Comparison of ENCODE assay signal across 26 cellular contexts in the genomic region with DNA sequence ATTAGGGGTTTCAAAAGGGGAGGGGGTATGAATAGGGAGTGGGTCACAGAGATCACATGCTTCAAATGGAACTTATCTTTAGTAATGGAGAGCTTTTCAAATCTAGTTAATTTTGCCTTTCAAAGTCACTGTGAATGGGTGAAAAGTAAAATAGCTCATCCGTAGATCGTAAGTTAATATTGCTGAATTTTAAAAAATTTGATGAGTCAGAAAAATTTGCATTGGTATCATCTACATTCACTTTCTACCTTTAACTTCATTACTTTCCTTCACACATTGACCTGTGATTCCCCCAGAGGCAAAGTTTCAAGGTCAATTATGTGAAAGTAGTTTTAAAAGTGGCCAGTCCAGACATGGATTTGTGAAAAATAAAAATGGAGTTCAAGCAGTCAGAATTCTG.
DNase-seq lines count a peak whose midpoint lies in the region; ATAC-seq, FAIRE-seq and TF ChIP-seq lines count a peak whose summit lies in the region.
"Had no signal": no experiment of that assay in that cellular context is flagged by ENCODE, and none has a peak within 500 bp of the region (broad histone marks: within the 10 kb centered on the region; RNA-seq: fewer than 3 reads in every experiment).

No MANE protein-coding gene starts in this region.

- 70% methylated on average over 2 of the region's 2 CpGs for WGBS in HepG2 (ENCODE audit: low lambda C conversion rate)
- 95% methylated on average over 2 of the region's 2 CpGs for WGBS in right lobe of liver (ENCODE audit: insufficient coverage, low coverage, low lambda C conversion rate, missing lambda C conversion rate)

- no peaks in the 10 kb centered on the region for H3K4me1 ChIP-seq in HepG2 (ENCODE audit: insufficient read depth, low read length)
- peaks cover 0 to 3% (median 0%) of the 10 kb centered on the region in 4 donors for H3K4me1 ChIP-seq in right lobe of liver
- H3K4me1 ChIP-seq in Karpas-422 (ENCODE audit: low read length), result no peaks in the 10 kb centered on the region
- H3K4me1 ChIP-seq: BE2C had no signal

- H3K27me3 Mint-ChIP-seq in neural crest cell (ENCODE audit: low read depth), result no peaks in the 10 kb centered on the region
- H3K27me3 Mint-ChIP-seq: CD4-positive, alpha-beta memory T cell; CD4-positive, CD25-positive, alpha-beta regulatory T cell had no signal

- TF ChIP-seq POLR2A in HepG2 (IDR thresholded peaks at IDR 0.05; ENCODE audit: insufficient read depth in 1 of 2, low read depth in 2 of 2, low read length in 2 of 2) (no peak), right lobe of liver (IDR thresholded peaks at IDR 0.05) (no peak)

- H3K36me3 ChIP-seq in HepG2 (replicated peaks in 1 of 2; ENCODE audit: control insufficient read depth in 1 of 2, insufficient read depth in 2 of 2, low read length in 2 of 2) (no peaks in the 10 kb centered on the region), right lobe of liver (no peaks in the 10 kb centered on the region), Karpas-422 (ENCODE audit: insufficient read depth, low read length) (no peaks in the 10 kb centered on the region)
- H3K36me3 ChIP-seq: BE2C, BLaER1 had no signal

- no peak for TF ChIP-seq RAD21 in HepG2 (CRISPR knock-in tag; IDR thresholded peaks at IDR 0.05)

- no TSS peak for BruUV-seq in HepG2 (replicated peaks; lab: Mats Ljungman, UMichigan)

- no peak overlapping the region for H3K4me3 Mint-ChIP-seq in neural crest cell
- H3K4me3 Mint-ChIP-seq: CD14-positive monocyte; CD4-positive, alpha-beta memory T cell; CD4-positive, CD25-positive, alpha-beta regulatory T cell; CD8-positive, alpha-beta memory T cell had no signal

- TF ChIP-seq CTCF in HepG2 (CRISPR knock-in tag; IDR thresholded peaks at IDR 0.05), result no peak
- no peak for TF ChIP-seq CTCF in right lobe of liver (IDR thresholded peaks at IDR 0.05)
- TF ChIP-seq CTCF in neural crest cell (conservative IDR thresholded peaks at IDR 0.05), result no peak

- no peaks in the 10 kb centered on the region for H3K9me2 ChIP-seq in Karpas-422 (replicated peaks; ENCODE audit: insufficient read depth, low read length)

- TF ChIP-seq EP300 in HepG2 (IDR thresholded peaks at IDR 0.05; ENCODE audit: low read depth in 2 of 2, low read length in 2 of 2), result no peak
- no peak for TF ChIP-seq EP300 in HepG2 (CRISPR knock-in tag; IDR thresholded peaks at IDR 0.05; ENCODE audit: borderline replicate concordance)

- H3K9ac ChIP-seq in HepG2 (ENCODE audit: insufficient read depth, low read depth, low read length) (no peak overlapping the region), Karpas-422 (ENCODE audit: low read length) (no peak overlapping the region)
- H3K9ac ChIP-seq: BLaER1 had no signal

- H3K79me2 ChIP-seq in HepG2 (ENCODE audit: insufficient read depth, low read length) (no peaks in the 10 kb centered on the region), Karpas-422 (ENCODE audit: low read length) (no peaks in the 10 kb centered on the region)

- DNase-seq in HepG2 (ENCODE audit: low spot score) (no peak), right lobe of liver (no peak), Karpas-422 (peak; percentile 20), neural crest cell (ENCODE audit: low read depth, low spot score) (no peak), HEK293T (ENCODE audit: extremely low spot score) (no peak), cardiac septum (ENCODE audit: low spot score) (no peak)
- DNase-seq: ACHN; BE2C; C1 segment of cervical spinal cord; CD4-positive, alpha-beta memory T cell; CD4-positive, CD25-positive, alpha-beta regulatory T cell; CD8-positive, alpha-beta memory T cell; COR-L47; DMS 273 treated with DMSO at 0.1 percent for 48 hours; DMS153; DMS53; DMS79; DND-41; EL; GDM1 had no signal

- POLR2A ChIA-PET in HepG2 (lab: Yijun Ruan, JAX), result no interaction called here
- POLR2A ChIA-PET in HEK293T (lab: Yijun Ruan, JAX), result no interaction called here

- FAIRE-seq in HepG2 (lab: Jason Lieb, UNC), result no peak
- FAIRE-seq: GM12878, GM12892, GM18507 had no signal

- H3K9me3 ChIP-seq in HepG2 (ENCODE audit: low read length), result no peaks in the 10 kb centered on the region; the same call in 1 of the 2 replicates
- H3K9me3 ChIP-seq in right lobe of liver, result no peaks in the 10 kb centered on the region
- no peaks in the 10 kb centered on the region for H3K9me3 ChIP-seq in Karpas-422 (ENCODE audit: low read length)
- H3K9me3 ChIP-seq: BE2C, BLaER1 had no signal

- H3K27ac Mint-ChIP-seq in neural crest cell (ENCODE audit: unreplicated experiment), result peak overlapping the region; percentile 72
- H3K27ac Mint-ChIP-seq: CD14-positive monocyte; CD4-positive, alpha-beta memory T cell; CD4-positive, CD25-positive, alpha-beta regulatory T cell; CD8-positive, alpha-beta memory T cell had no signal

- H2AFZ ChIP-seq in HepG2 (ENCODE audit: low read length) (no peak overlapping the region), Karpas-422 (ENCODE audit: low read length) (no peak overlapping the region)

- intact Hi-C loops in HepG2 (cut with micrococcal nuclease; ENCODE audit: unreplicated experiment) (no loop called here), right lobe of liver (cut with DNase I) (no loop called here), cardiac septum (cut with DNase I) (no loop called here)

- in situ Hi-C loops in HepG2 (cut with HindIII; ENCODE audit: extremely low pct_ligation_motif_present, low pct_unique_long_range_greater_than_20kb), result no loop called here

- H3K4me3 ChIP-seq in HepG2 (replicated peaks in 1 of 3; ENCODE audit: insufficient read depth in 1 of 3, low read depth in 2 of 3, low read length in 3 of 3), result no peak overlapping the region
- H3K4me3 ChIP-seq in right lobe of liver, result no peak overlapping the region
- no peak overlapping the region for H3K4me3 ChIP-seq in Karpas-422 (ENCODE audit: low read length)
- H3K4me3 ChIP-seq: BLaER1, GM12878 had no signal

- H3K4me1 Mint-ChIP-seq in neural crest cell, result peaks cover 16% of the 10 kb centered on the region
- H3K4me1 Mint-ChIP-seq: CD14-positive monocyte; CD4-positive, alpha-beta memory T cell; CD4-positive, CD25-positive, alpha-beta regulatory T cell; CD8-positive, alpha-beta memory T cell had no signal

- CTCF ChIA-PET in HepG2 (lab: Yijun Ruan, JAX; ENCODE audit: low intra/inter-chr PET ratio, low total read pairs), result no interaction called here
- CTCF ChIA-PET in HEK293T (lab: Yijun Ruan, JAX), result no interaction called here

- H3K4me2 ChIP-seq in HepG2 (ENCODE audit: low read depth, low read length) (no peak overlapping the region), Karpas-422 (ENCODE audit: low read depth, low read length, poor library complexity, severe bottlenecking) (no peak overlapping the region)
- H3K4me2 ChIP-seq: BLaER1 had no signal

- ATAC-seq in HepG2, result no peak
- ATAC-seq in right lobe of liver, result no peak
- ATAC-seq: GM12878 had no signal

- no peaks in the 10 kb centered on the region for H3K36me3 Mint-ChIP-seq in neural crest cell (ENCODE audit: low read depth)
- H3K36me3 Mint-ChIP-seq: CD14-positive monocyte; CD4-positive, alpha-beta memory T cell; CD4-positive, CD25-positive, alpha-beta regulatory T cell; CD8-positive, alpha-beta memory T cell had no signal

- H4K20me1 ChIP-seq in HepG2 (ENCODE audit: insufficient read depth, low read length), result no peaks in the 10 kb centered on the region
- no peaks in the 10 kb centered on the region for H4K20me1 ChIP-seq in Karpas-422 (ENCODE audit: insufficient read depth, low read depth, low read length)
- H4K20me1 ChIP-seq: BLaER1 had no signal

- peaks cover 2% of the 10 kb centered on the region for H3K9me3 Mint-ChIP-seq in neural crest cell

- no peaks in the 10 kb centered on the region for H3K27me3 ChIP-seq in HepG2 (ENCODE audit: control insufficient read depth in 1 of 2, insufficient read depth in 2 of 2, low read length in 2 of 2)
- no peaks in the 10 kb centered on the region for H3K27me3 ChIP-seq in right lobe of liver
- H3K27me3 ChIP-seq in Karpas-422 (ENCODE audit: low read length), result no peaks in the 10 kb centered on the region
- H3K27me3 ChIP-seq: BE2C, BLaER1 had no signal

- H3K27ac ChIP-seq in HepG2 (ENCODE audit: extremely low read length, insufficient read depth, low read length), result no peak overlapping the region
- H3K27ac ChIP-seq in right lobe of liver, result no peak overlapping the region
- no peak overlapping the region for H3K27ac ChIP-seq in Karpas-422 (ENCODE audit: low read length)
- H3K27ac ChIP-seq: 22Rv1, BLaER1 had no signal

TF ChIP-seq in HepG2, 621 proteins besides CTCF, POLR2A, EP300 and RAD21:
- TF ChIP-seq MAFF (IDR thresholded peaks at IDR 0.05; ENCODE audit: low read depth, low read length), result peak; percentile 87
- no peak for TF ChIP-seq ATF4 (CRISPR knock-in tag; IDR thresholded peaks at IDR 0.05)
- TF ChIP-seq MAFK (conservative IDR thresholded peaks at IDR 0.05 in 1 of 2, IDR thresholded peaks at IDR 0.05 in 1 of 2; ENCODE audit: low read length in 2 of 2), result peak; percentile 70 to 91

TF ChIP-seq in HEK293T, 16 proteins besides CTCF, POLR2A, EP300 and RAD21:
- TF ChIP-seq ZNF384 (IDR thresholded peaks at IDR 0.05) (no peak), BHLHE40 (IDR thresholded peaks at IDR 0.05; ENCODE audit: borderline replicate concordance) (no peak)
TF ChIP-seq in HEK293T: peak in this region for 0.
